ENCODE assay signal across 13 cellular contexts in the genomic region with DNA sequence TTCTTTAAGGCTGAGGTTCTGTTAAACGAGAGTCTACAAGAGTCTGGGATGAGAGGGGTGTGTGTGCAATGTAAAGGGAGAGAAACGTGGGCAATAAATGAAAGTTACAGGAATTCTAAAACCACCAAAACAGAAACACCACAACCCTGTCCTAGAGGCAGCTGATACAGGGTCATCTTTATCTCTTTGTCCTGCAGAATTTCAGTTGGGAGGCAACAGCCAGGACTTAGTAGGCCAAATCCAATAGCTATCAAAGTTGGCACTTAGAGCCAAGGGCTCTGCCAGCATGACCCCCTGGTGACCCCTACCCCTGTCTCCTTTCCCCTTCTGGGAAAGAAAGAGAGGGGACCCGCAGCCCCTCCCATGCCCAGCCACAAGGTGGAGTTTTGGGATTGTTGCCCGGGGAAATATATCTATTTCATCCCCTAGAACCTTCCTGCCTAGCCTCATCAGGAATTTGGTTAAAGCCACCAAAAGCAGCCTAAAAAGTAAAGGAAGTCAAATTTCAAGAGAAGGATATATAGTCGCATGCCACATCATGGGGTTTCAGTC.
DNase-seq lines count a peak whose midpoint lies in the region; ATAC-seq, FAIRE-seq and TF ChIP-seq lines count a peak whose summit lies in the region.
"Had no signal": no experiment of that assay in that cellular context is flagged by ENCODE, and none has a peak within 500 bp of the region (broad histone marks: within the 10 kb centered on the region; RNA-seq: fewer than 3 reads in every experiment).

No MANE protein-coding gene starts in this region.

- no peak overlapping the region for H3K27ac ChIP-seq in CD4-positive, alpha-beta memory T cell (ENCODE audit: low read depth, low read length)
- H3K27ac ChIP-seq in Karpas-422 (ENCODE audit: low read length) (peak overlapping the region; percentile 84), right lobe of liver (no peak overlapping the region), aorta (ENCODE audit: low read depth in 1 of 2, low read length in 2 of 2) (no peak overlapping the region)
- H3K27ac ChIP-seq: testis had no signal

- WGBS in right lobe of liver (ENCODE audit: insufficient coverage, low coverage, low lambda C conversion rate, missing lambda C conversion rate), result 36% methylated on average over 5 of the region's 5 CpGs
- 60 to 69% methylated on average over 5 of the region's 5 CpGs for WGBS in aorta, 2 donors

- no peaks in the 10 kb centered on the region; the same call in 1 of the 2 replicates for H4K20me1 ChIP-seq in Karpas-422 (ENCODE audit: insufficient read depth, low read depth, low read length)

- TF ChIP-seq POLR2A in right lobe of liver (IDR thresholded peaks at IDR 0.05), result no peak

- H3K9me3 ChIP-seq in CD4-positive, alpha-beta memory T cell (ENCODE audit: control insufficient read depth in 1 of 2, low read length in 2 of 2), result no peaks in the 10 kb centered on the region
- no peaks in the 10 kb centered on the region for H3K9me3 ChIP-seq in Karpas-422 (ENCODE audit: low read length)
- H3K9me3 ChIP-seq in right lobe of liver, result no peaks in the 10 kb centered on the region
- no peaks in the 10 kb centered on the region for H3K9me3 ChIP-seq in aorta (ENCODE audit: control insufficient read depth, low read length)
- H3K9me3 ChIP-seq: testis had no signal

- H3K4me3 ChIP-seq in CD4-positive, alpha-beta memory T cell (ENCODE audit: low read length in 2 of 2), result no peak overlapping the region
- H3K4me3 ChIP-seq in Karpas-422 (ENCODE audit: low read length) (no peak overlapping the region), bronchial epithelial cell (ENCODE audit: low read depth, low read length) (no peak overlapping the region), right lobe of liver (no peak overlapping the region), aorta (ENCODE audit: low read length in 2 of 2) (no peak overlapping the region)
- H3K4me3 ChIP-seq: testis had no signal

- no peak overlapping the region for H3K4me3 Mint-ChIP-seq in CD4-positive, alpha-beta memory T cell

- no peaks in the 10 kb centered on the region for H3K9me3 Mint-ChIP-seq in CD4-positive, alpha-beta memory T cell

- H3K27me3 ChIP-seq in CD4-positive, alpha-beta memory T cell (ENCODE audit: insufficient read depth, low read length), result no peaks in the 10 kb centered on the region
- no peaks in the 10 kb centered on the region for H3K27me3 ChIP-seq in Karpas-422 (ENCODE audit: low read length)
- H3K27me3 ChIP-seq in bronchial epithelial cell (ENCODE audit: control insufficient read depth, insufficient read depth, low read length), result no peaks in the 10 kb centered on the region
- H3K27me3 ChIP-seq in right lobe of liver, result no peaks in the 10 kb centered on the region
- no peaks in the 10 kb centered on the region for H3K27me3 ChIP-seq in aorta (ENCODE audit: control insufficient read depth in 1 of 2, insufficient read depth in 2 of 2, low read length in 1 of 2)
- H3K27me3 ChIP-seq: testis had no signal

- H2AFZ ChIP-seq in Karpas-422 (ENCODE audit: low read length), result no peak overlapping the region

- no peaks in the 10 kb centered on the region for H3K27me3 Mint-ChIP-seq in CD4-positive, alpha-beta memory T cell

- no peak for FAIRE-seq in bronchial epithelial cell (lab: Jason Lieb, UNC)

- H3K4me2 ChIP-seq in Karpas-422 (ENCODE audit: low read depth, low read length, poor library complexity, severe bottlenecking), result peak overlapping the region; percentile 27

- peaks cover 21 to 25% of the 10 kb centered on the region in 2 donors for H3K36me3 Mint-ChIP-seq in CD4-positive, alpha-beta memory T cell

- intact Hi-C loops in CD4-positive, alpha-beta memory T cell (cut with micrococcal nuclease), result no loop called here
- intact Hi-C loops in right lobe of liver (cut with DNase I), result no loop called here
- intact Hi-C loops in aorta (cut with DNase I), result no loop called here

- H3K9ac ChIP-seq in Karpas-422 (ENCODE audit: low read length), result peak overlapping the region; percentile 40

- TF ChIP-seq CTCF in bronchial epithelial cell (IDR thresholded peaks at IDR 0.05; ENCODE audit: insufficient read depth, low read length, severe bottlenecking) (peak; percentile 30), right lobe of liver (IDR thresholded peaks at IDR 0.05) (peak; percentile 19 to 38 (median 24))

- ATAC-seq in right lobe of liver (peak in 3 of 4 donors; percentile 19 to 82 (median 32)), aorta (ENCODE audit: low FRiP score) (no peak), GM21529 (IDR thresholded peaks at IDR 0.05; ENCODE audit: unreplicated experiment) (no peak), GM19035 (IDR thresholded peaks at IDR 0.05; ENCODE audit: unreplicated experiment) (no peak)

- H3K79me2 ChIP-seq in Karpas-422 (ENCODE audit: low read length), result peaks cover 98% of the 10 kb centered on the region

- DNase-seq in CD4-positive, alpha-beta memory T cell, result no peak
- DNase-seq in Karpas-422, result no peak
- DNase-seq in bronchial epithelial cell (ENCODE audit: low read depth), result no peak
- no peak for DNase-seq in right lobe of liver
- no peak for DNase-seq in aorta
- no peak for DNase-seq in epidermal melanocyte (ENCODE audit: insufficient read length, low spot score)
- DNase-seq: activated CD8-positive, alpha-beta memory T cell treated with anti-CD3 and anti-CD28 coated beads, Interleukin-2, amount 50 U/mL, for 4 hours; effector CD8-positive, alpha-beta T cell; GDM1; NCI-H146; testis had no signal

- peak overlapping the region in 5 of 7 donors; percentile 1 to 78 (median 29) for H3K27ac Mint-ChIP-seq in CD4-positive, alpha-beta memory T cell

- POLR2A ChIA-PET in CD4-positive, alpha-beta memory T cell (lab: Charles Lee; ENCODE audit: partially characterized antibody), result interaction anchor here (1.4 kb wide), 1 partner anchor 86 kb away, joined by 4 read pairs; no protein-coding TSS in a partner anchor

- no peaks in the 10 kb centered on the region for H3K9me2 ChIP-seq in Karpas-422 (replicated peaks; ENCODE audit: insufficient read depth, low read length)

- CTCF ChIA-PET in CD4-positive, alpha-beta memory T cell (lab: Charles Lee; ENCODE audit: partially characterized antibody), result interaction anchor here (0.9 to 1.7 kb wide), 7 partner anchors 15 to 196 kb away, joined by 3 to 8 read pairs (median 3); no protein-coding TSS in a partner anchor

- H3K36me3 ChIP-seq in CD4-positive, alpha-beta memory T cell (ENCODE audit: insufficient read depth, low read length), result no peaks in the 10 kb centered on the region
- H3K36me3 ChIP-seq in Karpas-422 (ENCODE audit: insufficient read depth, low read length), result peaks cover 33% of the 10 kb centered on the region
- peaks cover 3% of the 10 kb centered on the region for H3K36me3 ChIP-seq in bronchial epithelial cell (ENCODE audit: control insufficient read depth, insufficient read depth, low read length)
- no peaks in the 10 kb centered on the region for H3K36me3 ChIP-seq in right lobe of liver
- H3K36me3 ChIP-seq in aorta (ENCODE audit: control insufficient read depth in 1 of 2, insufficient read depth in 2 of 2, low read length in 1 of 2), result no peaks in the 10 kb centered on the region

- H3K4me1 Mint-ChIP-seq in CD4-positive, alpha-beta memory T cell, result peaks cover 25 to 59% (median 41%) of the 10 kb centered on the region in 4 donors

- H3K4me1 ChIP-seq in CD4-positive, alpha-beta memory T cell (ENCODE audit: insufficient read depth, low read length), result peaks cover 38% of the 10 kb centered on the region
- H3K4me1 ChIP-seq in Karpas-422 (ENCODE audit: low read length) (peaks cover 92% of the 10 kb centered on the region), right lobe of liver (no peaks in the 10 kb centered on the region), aorta (ENCODE audit: control insufficient read depth in 1 of 2, insufficient read depth in 2 of 2, low read length in 2 of 2) (no peaks in the 10 kb centered on the region)
- H3K4me1 ChIP-seq: testis had no signal

Comparison
In these comparisons a context has a peak if more than half of its experiments do, and no peak if none do; other contexts are left out.
1. ATAC-seq: peak in right lobe of liver (3 of 4); none in aorta (single experiment), GM21529 (single experiment) and GM19035 (single experiment).